8 cellular contexts compared by ENCODE assay signal in genomic region chr5:132369471-132370240, GRCh38. TPM values are rescaled to one million over a fixed set of nuclear protein-coding genes. Genes with fewer than 3 reads are reported as not detected.
DNase-seq lines count a peak whose midpoint lies in the region; ATAC-seq and TF ChIP-seq lines count a peak whose summit lies in the region.

TSS of gene SLC22A5 (plus strand) at chr5:132369710. CDS start at chr5:132369973, 263 bp downstream.

- peak; percentile 86 for ATAC-seq in GM21825 (IDR thresholded peaks at IDR 0.05; ENCODE audit: unreplicated experiment)

- DNase-seq in GM04504 (ENCODE audit: low read depth) (peak; percentile 31), Kasumi-1 (lab: John Stamatoyannopoulos, UW) (peak; percentile 50 to 61), T-helper 1 cell (peak; percentile 48 to 74 (median 59)), ascending aorta (ENCODE audit: low spot score in 2 of 2) (peak in 1 of 2 donors; percentile 82), hypothalamus (lab: John Stamatoyannopoulos, UW) (peak in 38 of 51 donors; percentile 11 to 83 (median 53)), sigmoid colon (peak; percentile 74), foreskin melanocyte (no peak)

- no peaks in the 10 kb centered on the region for H3K27me3 ChIP-seq in ascending aorta
- no peaks in the 10 kb centered on the region for H3K27me3 ChIP-seq in sigmoid colon

- 0 to 1% methylated on average over 93 of the region's 93 CpGs for WGBS in sigmoid colon, 2 donors

- intact Hi-C loops in ascending aorta (cut with DNase I): loop anchor here (2.0 to 5.0 kb wide), 2 partner anchors 75 to 102 kb away; partner anchors contain the start of gene SLC22A4
- intact Hi-C loops in sigmoid colon (cut with DNase I): loop anchor here (1.0 to 5.0 kb wide), 3 partner anchors 75 to 177 kb away; partner anchors contain the start of gene SLC22A4

- TF ChIP-seq CTCF in ascending aorta (IDR thresholded peaks at IDR 0.05) (no peak), sigmoid colon (IDR thresholded peaks at IDR 0.05) (no peak)

- peaks cover 5 to 22% of the 10 kb centered on the region in 2 donors for H3K4me1 ChIP-seq in ascending aorta
- H3K4me1 ChIP-seq in sigmoid colon: peaks cover 0 to 41% (median 27%) of the 10 kb centered on the region in 4 donors

- H3K9me3 ChIP-seq in ascending aorta (no peaks in the 10 kb centered on the region), sigmoid colon (no peaks in the 10 kb centered on the region)

- peak within 1 kb of the TSS; percentile 84 to 93 for H3K27ac ChIP-seq in ascending aorta
- peak within 1 kb of the TSS; percentile 83 to 89 (median 87) for H3K27ac ChIP-seq in sigmoid colon

- peak within 1 kb of the TSS; percentile 75 to 79 for H3K4me3 ChIP-seq in ascending aorta
- H3K4me3 ChIP-seq in sigmoid colon: peak within 1 kb of the TSS; percentile 60 to 80 (median 76)

- TF ChIP-seq POLR2A in sigmoid colon (IDR thresholded peaks at IDR 0.05): peak in 1 of 2 donors; percentile 22

- TF ChIP-seq EP300 in sigmoid colon (IDR thresholded peaks at IDR 0.05): no peak

- H3K36me3 ChIP-seq in ascending aorta: no peaks in the 10 kb centered on the region
- H3K36me3 ChIP-seq in sigmoid colon: no peaks in the 10 kb centered on the region

RNA-seq across cellular contexts. Expression of gene SLC22A5, which starts in this region (rescaled TPM):
- total RNA-seq in ascending aorta (11.9 TPM), sigmoid colon (1 to 10 TPM; 3.6 to 9.9 (median 6.3) TPM)
- polyA plus RNA-seq in sigmoid colon: 10 to 100 TPM in 1 of 3 donors, 1 to 10 TPM in 2; 6.0 to 11.9 (median 9.0) TPM
